In the genomic region with DNA sequence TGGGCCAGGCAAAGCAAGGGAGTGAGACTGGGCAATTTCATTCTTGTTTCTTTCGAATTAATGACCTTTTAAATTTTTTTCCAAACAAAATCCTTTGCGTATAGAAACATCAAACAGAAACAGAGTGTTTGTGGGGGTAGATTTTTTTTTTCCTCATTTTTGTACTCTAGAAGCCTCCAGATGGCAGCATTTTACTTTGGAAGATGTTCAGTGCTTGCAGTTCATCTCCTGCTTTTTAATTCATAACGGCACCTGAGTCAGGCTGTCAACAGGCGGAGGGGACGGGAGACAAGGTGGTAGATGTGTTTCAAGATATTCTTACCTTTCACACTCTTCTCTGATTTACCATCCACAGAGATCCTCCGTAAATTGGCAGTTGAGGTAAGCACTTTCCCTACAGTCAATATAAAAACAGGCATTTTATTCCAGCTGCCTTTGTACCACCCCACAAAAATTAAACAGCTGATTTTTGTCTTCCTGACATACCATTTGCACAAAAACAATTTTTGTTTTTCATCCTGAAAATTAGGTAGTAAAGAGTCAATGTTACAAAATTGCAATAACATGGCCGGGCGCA, we compare ENCODE assay signal across 8 cellular contexts.
A peak's percentile ranks its signal among the peaks of the same experiment; 100 is the strongest.
DNase-seq lines count a peak whose midpoint lies in the region; ATAC-seq and TF ChIP-seq lines count a peak whose summit lies in the region.

No MANE protein-coding gene starts in this region.

- H3K36me3 Mint-ChIP-seq in type B pancreatic cell: no peaks in the 10 kb centered on the region
- H3K36me3 Mint-ChIP-seq in activated CD4-positive, alpha-beta memory T cell treated with anti-CD3 and anti-CD28 coated beads, Interleukin-2, amount 10 ng/mL, durations not matched to agents 7 days and 5 days (ENCODE audit: low read depth): no peaks in the 10 kb centered on the region

- no peaks in the 10 kb centered on the region for H4K20me1 ChIP-seq in OCI-LY7 (ENCODE audit: insufficient read depth, low read length)
- H4K20me1 ChIP-seq in fibroblast of lung (ENCODE audit: control insufficient read depth, extremely low read depth, insufficient read depth, low read length): no peaks in the 10 kb centered on the region

- H3K4me1 ChIP-seq in OCI-LY7 (ENCODE audit: insufficient read depth, low read length, poor library complexity, severe bottlenecking) (no peaks in the 10 kb centered on the region), fibroblast of lung (ENCODE audit: control insufficient read depth, extremely low read depth, insufficient read depth, low read length) (no peaks in the 10 kb centered on the region)

- H3K27me3 ChIP-seq in fibroblast of lung (ENCODE audit: control insufficient read depth, insufficient read depth, low read length): no peaks in the 10 kb centered on the region

- H3K79me2 ChIP-seq in OCI-LY7 (ENCODE audit: insufficient read depth, low read depth, low read length): no peaks in the 10 kb centered on the region
- H3K79me2 ChIP-seq in fibroblast of lung (ENCODE audit: control insufficient read depth, insufficient read depth, low read length): no peaks in the 10 kb centered on the region

- H3K36me3 ChIP-seq in OCI-LY7 (ENCODE audit: insufficient read depth, low read length) (no peaks in the 10 kb centered on the region), fibroblast of lung (ENCODE audit: control insufficient read depth, insufficient read depth, low read length) (no peaks in the 10 kb centered on the region)

- CTCF ChIA-PET in HEK293T (lab: Yijun Ruan, JAX) (no interaction called here), OCI-LY7 (lab: Charles Lee; ENCODE audit: unreplicated experiment) (no interaction called here)
- CTCF ChIA-PET in activated CD4-positive, alpha-beta memory T cell treated with anti-CD3 and anti-CD28 coated beads, Interleukin-2, amount 10 ng/mL, durations not matched to agents 7 days and 5 days (lab: Charles Lee): no interaction called here

- no peaks in the 10 kb centered on the region for H3K9me2 ChIP-seq in OCI-LY7 (ENCODE audit: insufficient read depth, low read length)

- intact Hi-C loops in OCI-LY7 (cut with micrococcal nuclease; ENCODE audit: unreplicated experiment): no loop called here

- no peak for ATAC-seq in GM18861 (IDR thresholded peaks at IDR 0.05; ENCODE audit: unreplicated experiment)
- ATAC-seq in esophagus mucosa: no peak

- H3K9ac ChIP-seq in fibroblast of lung (ENCODE audit: insufficient read depth, low read length): no peak overlapping the region

- TF ChIP-seq CTCF in OCI-LY7 (conservative IDR thresholded peaks at IDR 0.05; ENCODE audit: low read length) (peak; percentile 67), fibroblast of lung (conservative IDR thresholded peaks at IDR 0.05 in 1 of 2, IDR thresholded peaks at IDR 0.05 in 1 of 2; ENCODE audit: low read depth in 1 of 2, low read length in 2 of 2) (peak; percentile 30 to 50), type B pancreatic cell (conservative IDR thresholded peaks at IDR 0.05) (peak; percentile 68)

- in situ Hi-C loops in G401 (cut with HindIII; ENCODE audit: low sequenced_read_pairs): no loop called here

- H3K4me3 ChIP-seq in OCI-LY7 (ENCODE audit: low read depth, low read length, poor library complexity, severe bottlenecking): no peak overlapping the region
- no peak overlapping the region for H3K4me3 ChIP-seq in fibroblast of lung (replicated peaks in 1 of 4; ENCODE audit: control extremely low read depth in 1 of 4, insufficient read depth in 1 of 4, low read depth in 3 of 4, low read length in 4 of 4)

- H3K9me3 ChIP-seq in OCI-LY7 (ENCODE audit: low read length): no peaks in the 10 kb centered on the region
- no peaks in the 10 kb centered on the region for H3K9me3 ChIP-seq in fibroblast of lung (ENCODE audit: control insufficient read depth, insufficient read depth, low read depth, low read length)

- H3K9me3 Mint-ChIP-seq in type B pancreatic cell: no peaks in the 10 kb centered on the region
- H3K9me3 Mint-ChIP-seq in activated CD4-positive, alpha-beta memory T cell treated with anti-CD3 and anti-CD28 coated beads, Interleukin-2, amount 10 ng/mL, durations not matched to agents 7 days and 5 days: no peaks in the 10 kb centered on the region

- POLR2A ChIA-PET in HEK293T (lab: Yijun Ruan, JAX): no interaction called here
- POLR2A ChIA-PET in OCI-LY7 (lab: Charles Lee): no interaction called here
- POLR2A ChIA-PET in activated CD4-positive, alpha-beta memory T cell treated with anti-CD3 and anti-CD28 coated beads, Interleukin-2, amount 10 ng/mL, durations not matched to agents 7 days and 5 days (lab: Charles Lee): no interaction called here

- peaks cover 9% of the 10 kb centered on the region for H3K27me3 Mint-ChIP-seq in type B pancreatic cell
- H3K27me3 Mint-ChIP-seq in activated CD4-positive, alpha-beta memory T cell treated with anti-CD3 and anti-CD28 coated beads, Interleukin-2, amount 10 ng/mL, durations not matched to agents 7 days and 5 days: peaks cover 3% of the 10 kb centered on the region

- H3K4me1 Mint-ChIP-seq in type B pancreatic cell (ENCODE audit: unreplicated experiment): peaks cover 5% of the 10 kb centered on the region
- H3K4me1 Mint-ChIP-seq in activated CD4-positive, alpha-beta memory T cell treated with anti-CD3 and anti-CD28 coated beads, Interleukin-2, amount 10 ng/mL, durations not matched to agents 7 days and 5 days: no peaks in the 10 kb centered on the region

- H3K4me2 ChIP-seq in OCI-LY7 (ENCODE audit: low read length): no peak overlapping the region
- no peak overlapping the region for H3K4me2 ChIP-seq in fibroblast of lung (ENCODE audit: extremely low read depth, insufficient read depth, low read length)

- BruUV-seq in OCI-LY7 (replicated peaks; lab: Mats Ljungman, UMichigan): no TSS peak

- no peak overlapping the region for H3K27ac Mint-ChIP-seq in type B pancreatic cell
- no peak overlapping the region for H3K27ac Mint-ChIP-seq in activated CD4-positive, alpha-beta memory T cell treated with anti-CD3 and anti-CD28 coated beads, Interleukin-2, amount 10 ng/mL, durations not matched to agents 7 days and 5 days

- H3K4me3 Mint-ChIP-seq in type B pancreatic cell: no peak overlapping the region
- H3K4me3 Mint-ChIP-seq in activated CD4-positive, alpha-beta memory T cell treated with anti-CD3 and anti-CD28 coated beads, Interleukin-2, amount 10 ng/mL, durations not matched to agents 7 days and 5 days: no peak overlapping the region

- H3K27ac ChIP-seq in OCI-LY7 (ENCODE audit: low read depth, low read length, poor library complexity, severe bottlenecking) (no peak overlapping the region), fibroblast of lung (ENCODE audit: insufficient read depth, low read length) (no peak overlapping the region)

- no peak overlapping the region for H2AFZ ChIP-seq in OCI-LY7 (ENCODE audit: low read length)
- H2AFZ ChIP-seq in fibroblast of lung (ENCODE audit: low read length): no peak overlapping the region

- peak; percentile 36 for DNase-seq in G401 (ENCODE audit: low spot score)
- DNase-seq in HEK293T (ENCODE audit: extremely low spot score): peak; percentile 39
- DNase-seq in OCI-LY7 (ENCODE audit: low spot score): peak; percentile 33
- peak; percentile 19 to 40 for DNase-seq in fibroblast of lung (ENCODE audit: low read depth in 2 of 2)
- no peak for DNase-seq in type B pancreatic cell (ENCODE audit: extremely low spot score, unreplicated experiment)
- no peak for DNase-seq in activated CD4-positive, alpha-beta memory T cell treated with anti-CD3 and anti-CD28 coated beads, Interleukin-2, amount 10 ng/mL, durations not matched to agents 7 days and 5 days

TF ChIP-seq in HEK293T, 16 proteins besides CTCF, POLR2A, EP300 and RAD21:
- peak; percentile 72 for TF ChIP-seq ZNF384 (IDR thresholded peaks at IDR 0.05)
- no peak for TF ChIP-seq TARDBP (IDR thresholded peaks at IDR 0.05)
- TF ChIP-seq LEF1 (IDR thresholded peaks at IDR 0.05; ENCODE audit: borderline replicate concordance): no peak
- no peak for TF ChIP-seq ARNT (IDR thresholded peaks at IDR 0.05)
- TF ChIP-seq FOXK2 (IDR thresholded peaks at IDR 0.05): no peak
- no peak for TF ChIP-seq NFRKB (IDR thresholded peaks at IDR 0.05)
- TF ChIP-seq BHLHE40 (IDR thresholded peaks at IDR 0.05; ENCODE audit: borderline replicate concordance): no peak

Comparison
In these comparisons a context has a peak if more than half of its experiments do, and no peak if none do; other contexts are left out.
1. DNase-seq: peak in G401 (single experiment), HEK293T (single experiment), OCI-LY7 (single experiment) and fibroblast of lung (2 of 2); none in type B pancreatic cell (single experiment) and activated CD4-positive, alpha-beta memory T cell treated with anti-CD3 and anti-CD28 coated beads, Interleukin-2, amount 10 ng/mL, durations not matched to agents 7 days and 5 days (single experiment).
2. Peak in every context shown above with its lines, with median percentiles within 50 percentile points of each other: CTCF ChIP-seq.